17 cellular contexts compared by ENCODE assay signal in genomic region chr10:30294506-30295280, GRCh38.
"Had no signal": no experiment of that assay in that cellular context is flagged by ENCODE, and none has a peak within 500 bp of the region (broad histone marks: within the 10 kb centered on the region; RNA-seq: fewer than 3 reads in every experiment).

No MANE protein-coding gene starts in this region.

- H3K27me3 ChIP-seq: heart left ventricle, neutrophil, tibial artery, uterus had no signal

- H3K27me3 Mint-ChIP-seq: activated CD8-positive, alpha-beta T cell treated with anti-CD3 and anti-CD28 coated beads for 36 hours; stimulated activated memory B cell treated with anti-CD40 and anti-IgM and Interleukin-4, amounts not matched to agents 10 μg/mL and 1 μg/mL and 100 μg/mL, for 72 hours had no signal

- H3K27ac Mint-ChIP-seq: activated CD8-positive, alpha-beta T cell treated with anti-CD3 and anti-CD28 coated beads for 36 hours; activated T-cell treated with anti-CD3 and anti-CD28 coated beads, Interleukin-2, amount 50 U/mL, for 72 hours; naive thymus-derived CD8-positive, alpha-beta T cell; stimulated activated memory B cell treated with anti-CD40 and anti-IgM and Interleukin-4, amounts not matched to agents 10 μg/mL and 1 μg/mL and 100 μg/mL, for 72 hours had no signal

- H3K36me3 ChIP-seq: heart left ventricle, neutrophil, tibial artery, uterus, WERI-Rb-1 had no signal

- H3K9me3 ChIP-seq: mucosa of descending colon, neutrophil, uterus had no signal

- ATAC-seq: activated CD8-positive, alpha-beta T cell treated with anti-CD3 and anti-CD28 coated beads for 36 hours; activated T-cell treated with anti-CD3 and anti-CD28 coated beads, Interleukin-2, amount 50 U/mL, for 72 hours; esophagus mucosa; heart left ventricle; left lobe of liver; mucosa of descending colon; naive thymus-derived CD8-positive, alpha-beta T cell; stimulated activated memory B cell treated with anti-CD40 and anti-IgM and Interleukin-4, amounts not matched to agents 10 μg/mL and 1 μg/mL and 100 μg/mL, for 72 hours had no signal

- H3K4me3 Mint-ChIP-seq: activated CD8-positive, alpha-beta T cell treated with anti-CD3 and anti-CD28 coated beads for 36 hours; activated T-cell treated with anti-CD3 and anti-CD28 coated beads, Interleukin-2, amount 50 U/mL, for 72 hours; naive thymus-derived CD8-positive, alpha-beta T cell; stimulated activated memory B cell treated with anti-CD40 and anti-IgM and Interleukin-4, amounts not matched to agents 10 μg/mL and 1 μg/mL and 100 μg/mL, for 72 hours had no signal

- H3K27ac ChIP-seq: heart left ventricle, neutrophil, tibial artery, uterus, WERI-Rb-1 had no signal

- H3K36me3 Mint-ChIP-seq: stimulated activated memory B cell treated with anti-CD40 and anti-IgM and Interleukin-4, amounts not matched to agents 10 μg/mL and 1 μg/mL and 100 μg/mL, for 72 hours had no signal

- DNase-seq: activated CD4-positive, alpha-beta T cell treated with anti-CD3 and anti-CD28 coated beads for 4 hours; activated CD8-positive, alpha-beta memory T cell treated with anti-CD3 and anti-CD28 coated beads, Interleukin-2, amount 50 U/mL, for 4 hours; activated CD8-positive, alpha-beta T cell treated with anti-CD3 and anti-CD28 coated beads for 36 hours; activated naive CD4-positive, alpha-beta T cell; activated T-cell treated with anti-CD3 and anti-CD28 coated beads, Interleukin-2, amount 50 U/mL, for 72 hours; aorta; heart left ventricle; mucosa of descending colon; naive thymus-derived CD8-positive, alpha-beta T cell; tibial artery; uterus; WERI-Rb-1 had no signal

- H3K4me3 ChIP-seq: heart left ventricle, mucosa of descending colon, smooth muscle cell, tibial artery, uterus had no signal

- H3K4me1 ChIP-seq: heart left ventricle, tibial artery, uterus had no signal

- H3K4me1 Mint-ChIP-seq: naive thymus-derived CD8-positive, alpha-beta T cell; stimulated activated memory B cell treated with anti-CD40 and anti-IgM and Interleukin-4, amounts not matched to agents 10 μg/mL and 1 μg/mL and 100 μg/mL, for 72 hours had no signal
